ENCODE assay signal across 27 cellular contexts in genomic region chr18:13253786-13254755, GRCh38. TPM values are rescaled to one million over a fixed set of nuclear protein-coding genes. Genes with fewer than 3 reads are reported as not detected.
DNase-seq lines count a peak whose midpoint lies in the region; ATAC-seq and TF ChIP-seq lines count a peak whose summit lies in the region.
"Had no signal": no experiment of that assay in that cellular context is flagged by ENCODE, and none has a peak within 500 bp of the region (broad histone marks: within the 10 kb centered on the region; RNA-seq: fewer than 3 reads in every experiment).

No MANE protein-coding gene starts in this region.

- H3K9me3 ChIP-seq in endodermal cell (ENCODE audit: control insufficient read depth, low read length) = no peaks in the 10 kb centered on the region
- H3K9me3 ChIP-seq: body of pancreas, heart right ventricle, left lung, psoas muscle, suprapubic skin had no signal

- H3K27ac Mint-ChIP-seq in endodermal cell = no peak overlapping the region
- H3K27ac Mint-ChIP-seq: IgD-negative memory B cell; stimulated activated memory B cell treated with anti-CD40 and anti-IgM and Interleukin-4, amounts not matched to agents 10 μg/mL and 1 μg/mL and 100 μg/mL, for 72 hours had no signal

- in situ Hi-C loops in GM13976 (cut with MboI; ENCODE audit: low sequenced_read_pairs, unreplicated experiment) = no loop called here

- H3K27me3 ChIP-seq in endodermal cell (ENCODE audit: control insufficient read depth, insufficient read depth, low read length, poor library complexity, severe bottlenecking) = no peaks in the 10 kb centered on the region
- H3K27me3 ChIP-seq: body of pancreas, heart right ventricle, left lung, suprapubic skin had no signal

- H3K36me3 ChIP-seq in endodermal cell (ENCODE audit: control insufficient read depth, insufficient read depth, low read length) = no peaks in the 10 kb centered on the region
- H3K36me3 ChIP-seq: left lung, suprapubic skin had no signal

- no peak overlapping the region for H3K4me3 Mint-ChIP-seq in endodermal cell
- H3K4me3 Mint-ChIP-seq: IgD-negative memory B cell; stimulated activated memory B cell treated with anti-CD40 and anti-IgM and Interleukin-4, amounts not matched to agents 10 μg/mL and 1 μg/mL and 100 μg/mL, for 72 hours had no signal

- no peak for TF ChIP-seq CTCF in endodermal cell (conservative IDR thresholded peaks at IDR 0.05)
- TF ChIP-seq CTCF in omental fat pad (IDR thresholded peaks at IDR 0.05) = no peak
- TF ChIP-seq CTCF in GM13976 (IDR thresholded peaks at IDR 0.05; ENCODE audit: borderline replicate concordance, control extremely low read depth, extremely low read depth, insufficient read depth, missing control alignments) = no peak

- peak; percentile 72 for DNase-seq in cardiac septum (ENCODE audit: low spot score)
- no peak for DNase-seq in Right ventricle myocardium inferior (ENCODE audit: missing footprints)
- DNase-seq in endodermal cell = peak; percentile 59
- no peak for DNase-seq in omental fat pad (ENCODE audit: low spot score)
- no peak for DNase-seq in stimulated activated CD4-positive, alpha-beta T cell treated with anti-CD3 and anti-CD28 coated beads, Interleukin-4, amount 100 ng/mL, for 1 hour
- no peak for DNase-seq in COLO829 (ENCODE audit: low spot score)
- no peak for DNase-seq in GM13976 (ENCODE audit: low spot score)
- DNase-seq: activated CD4-positive, alpha-beta T cell treated with anti-CD3 and anti-CD28 coated beads, Interleukin-2, amount 50 U/mL, for 1 hour; activated gamma-delta T cell treated with Interleukin-2 at 50 U/mL for 16 hours; body of pancreas; effector CD8-positive, alpha-beta T cell; foreskin fibroblast; heart right ventricle; left lung; NCI-H1105 treated with DMSO at 0.1 percent for 48 hours; NCI-H2029 treated with DMSO at 0.1 percent for 48 hours; NCI-H2227 treated with DMSO at 0.1 percent for 48 hours; NCI-H69; psoas muscle; stimulated activated CD4-positive, alpha-beta T cell treated with anti-CD3 and anti-CD28 coated beads, Interleukin-2, amount 100 ng/mL, for 24 hours; T-helper 2 cell had no signal

- H3K36me3 Mint-ChIP-seq in endodermal cell (ENCODE audit: low read depth) = no peaks in the 10 kb centered on the region
- H3K36me3 Mint-ChIP-seq: stimulated activated memory B cell treated with anti-CD40 and anti-IgM and Interleukin-4, amounts not matched to agents 10 μg/mL and 1 μg/mL and 100 μg/mL, for 72 hours had no signal

- no peaks in the 10 kb centered on the region for H3K4me1 ChIP-seq in endodermal cell (ENCODE audit: control insufficient read depth, insufficient read depth, low read length)
- H3K4me1 ChIP-seq: body of pancreas had no signal

- H3K27ac ChIP-seq in endodermal cell (ENCODE audit: low read depth, low read length) = no peak overlapping the region
- H3K27ac ChIP-seq: body of pancreas, heart right ventricle, left lung, psoas muscle, SK-N-MC, skin epidermis, suprapubic skin had no signal

- H3K4me3 ChIP-seq in endodermal cell (ENCODE audit: low read length) = no peak overlapping the region
- H3K4me3 ChIP-seq: body of pancreas, heart right ventricle, left lung, psoas muscle, SK-N-MC, skin epidermis, suprapubic skin had no signal

- H3K4me1 Mint-ChIP-seq in endodermal cell = peaks cover 20% of the 10 kb centered on the region
- H3K4me1 Mint-ChIP-seq: stimulated activated memory B cell treated with anti-CD40 and anti-IgM and Interleukin-4, amounts not matched to agents 10 μg/mL and 1 μg/mL and 100 μg/mL, for 72 hours had no signal

- no peaks in the 10 kb centered on the region for H3K9me3 Mint-ChIP-seq in endodermal cell
- H3K9me3 Mint-ChIP-seq: IgD-negative memory B cell; stimulated activated memory B cell treated with anti-CD40 and anti-IgM and Interleukin-4, amounts not matched to agents 10 μg/mL and 1 μg/mL and 100 μg/mL, for 72 hours had no signal

- intact Hi-C loops in cardiac septum (cut with DNase I) (no loop called here), Right ventricle myocardium inferior (cut with DNase I) (no loop called here)

- H3K9ac ChIP-seq in endodermal cell (ENCODE audit: extremely low read depth, low read length, poor library complexity, severe bottlenecking) = no peak overlapping the region

- WGBS in endodermal cell (ENCODE audit: insufficient coverage in 1 of 2, insufficient read length in 1 of 2), 2 experiments = 83 to 95% methylated on average over 11 to 27 of the region's 27 CpGs

- no peak for ATAC-seq in Right ventricle myocardium inferior
- ATAC-seq in omental fat pad (ENCODE audit: low FRiP score) = peak; percentile 81
- ATAC-seq: body of pancreas; HCT116; left lung; psoas muscle; stimulated activated memory B cell treated with anti-CD40 and anti-IgM and Interleukin-4, amounts not matched to agents 10 μg/mL and 1 μg/mL and 100 μg/mL, for 72 hours had no signal

- no peaks in the 10 kb centered on the region for H3K27me3 Mint-ChIP-seq in endodermal cell (ENCODE audit: insufficient read depth)

RNA-seq across cellular contexts. Expression of gene LDLRAD4, which starts 35.5 kb away (rescaled TPM):
- total RNA-seq in cardiac septum = 23.3 TPM
- total RNA-seq in Right ventricle myocardium inferior = 29.6 TPM
- total RNA-seq in endodermal cell = 10 to 100 TPM; 14.9 to 15.1 TPM
- 22.2 TPM for polyA plus RNA-seq in endodermal cell (2013, experiment 1 of 2)
- polyA plus RNA-seq in endodermal cell (2013, experiment 2 of 2) = 26.3 TPM
- 10 to 100 TPM; 23.9 to 38.3 (median 27.0) TPM for total RNA-seq in omental fat pad

Comparison
In these comparisons a context has a peak if more than half of its experiments do, and no peak if none do; other contexts are left out.
1. DNase-seq: peak in cardiac septum (single experiment) and endodermal cell (single experiment); none in Right ventricle myocardium inferior (single experiment), omental fat pad (single experiment), stimulated activated CD4-positive, alpha-beta T cell treated with anti-CD3 and anti-CD28 coated beads, Interleukin-4, amount 100 ng/mL, for 1 hour (single experiment), COLO829 (single experiment) and GM13976 (single experiment).